8 cellular contexts compared by ENCODE assay signal in genomic region chr17:81859906-81860755, GRCh38. TPM values are rescaled to one million over a fixed set of nuclear protein-coding genes. Genes with fewer than 3 reads are reported as not detected.
DNase-seq lines count a peak whose midpoint lies in the region; ATAC-seq, FAIRE-seq and TF ChIP-seq lines count a peak whose summit lies in the region.

P4HB (minus strand) TSS chr17:81860535; CDS start chr17:81860471, 64 bp downstream.

- peaks cover 18% of the 10 kb centered on the region for H3K36me3 ChIP-seq in effector memory CD4-positive, alpha-beta T cell (ENCODE audit: control insufficient read depth, insufficient read depth, low read length)
- H3K36me3 ChIP-seq in mucosa of stomach (ENCODE audit: control insufficient read depth, insufficient read depth, low read length) (peaks cover 5% of the 10 kb centered on the region), upper lobe of right lung (peaks cover 38% of the 10 kb centered on the region)

- peak within 1 kb of the TSS; percentile 81 for H3K9ac ChIP-seq in mucosa of stomach (ENCODE audit: low read length)

- H3K27me3 ChIP-seq in effector memory CD4-positive, alpha-beta T cell (replicated peaks; ENCODE audit: control insufficient read depth, insufficient read depth, low read length, poor library complexity, severe bottlenecking) = no peaks in the 10 kb centered on the region
- H3K27me3 ChIP-seq in mucosa of stomach (ENCODE audit: control insufficient read depth, insufficient read depth, low read length) = no peaks in the 10 kb centered on the region
- no peaks in the 10 kb centered on the region for H3K27me3 ChIP-seq in upper lobe of right lung

- intact Hi-C loops in upper lobe of right lung (cut with DNase I) = no loop called here

- no peaks in the 10 kb centered on the region for H3K9me3 ChIP-seq in effector memory CD4-positive, alpha-beta T cell (ENCODE audit: control insufficient read depth, low read length)
- H3K9me3 ChIP-seq in mucosa of stomach (ENCODE audit: control insufficient read depth, low read length) (no peaks in the 10 kb centered on the region), upper lobe of right lung (no peaks in the 10 kb centered on the region)

- H3K4me3 ChIP-seq in effector memory CD4-positive, alpha-beta T cell (ENCODE audit: insufficient read depth, low read depth, low read length, poor library complexity, severe bottlenecking) = peak within 1 kb of the TSS; percentile 64
- peak within 1 kb of the TSS; percentile 83 for H3K4me3 ChIP-seq in mucosa of stomach (ENCODE audit: low read length)
- peak within 1 kb of the TSS; percentile 93 for H3K4me3 ChIP-seq in upper lobe of right lung

- TF ChIP-seq CTCF in D721Med (IDR thresholded peaks at IDR 0.05; ENCODE audit: insufficient read depth, missing control alignments) (no peak), upper lobe of right lung (IDR thresholded peaks at IDR 0.05) (no peak)

- no peak for ATAC-seq in upper lobe of right lung

- peaks cover 15% of the 10 kb centered on the region for H3K4me1 ChIP-seq in effector memory CD4-positive, alpha-beta T cell (ENCODE audit: control insufficient read depth, insufficient read depth, low read length, poor library complexity, severe bottlenecking)
- peaks cover 73% of the 10 kb centered on the region for H3K4me1 ChIP-seq in mucosa of stomach (ENCODE audit: control insufficient read depth, insufficient read depth, low read length)
- H3K4me1 ChIP-seq in upper lobe of right lung = peaks cover 23% of the 10 kb centered on the region

- TF ChIP-seq POLR2A in H54 (IDR thresholded peaks at IDR 0.05; ENCODE audit: low read depth, low read length) (peak; percentile 99), Raji (IDR thresholded peaks at IDR 0.05; ENCODE audit: insufficient read depth, low read depth, low read length) (peak; percentile 90)

- FAIRE-seq in D721Med (lab: Jason Lieb, UNC) = no peak
- no peak for FAIRE-seq in H54 (lab: Jason Lieb, UNC)

- peak within 1 kb of the TSS; percentile 93 for H3K27ac ChIP-seq in effector memory CD4-positive, alpha-beta T cell (ENCODE audit: insufficient read depth, low read length, poor library complexity, severe bottlenecking)
- H3K27ac ChIP-seq in upper lobe of right lung = peak within 1 kb of the TSS; percentile 98

- DNase-seq in D721Med (ENCODE audit: insufficient read length, low spot score) (peak; percentile 89), H54 (ENCODE audit: insufficient read length, low spot score) (no peak), upper lobe of right lung (peak; percentile 99), OCI-M2 (lab: John Stamatoyannopoulos, UW; ENCODE audit: unreplicated experiment) (no peak), SIG-M5 (lab: John Stamatoyannopoulos, UW) (no peak)
- no peak for DNase-seq in effector memory CD4-positive, alpha-beta T cell

RNA-seq across cellular contexts. Expression of gene P4HB, which starts in this region (rescaled TPM):
- total RNA-seq in upper lobe of right lung = 462 TPM

Comparison
In these comparisons a context has a peak if more than half of its experiments do, and no peak if none do; other contexts are left out.
1. DNase-seq: peak in D721Med (single experiment) and upper lobe of right lung (single experiment); none in H54 (single experiment), effector memory CD4-positive, alpha-beta T cell (0 of 3), OCI-M2 (single experiment) and SIG-M5 (single experiment).
2. Peak in every context shown above with its lines, with median percentiles within 50 percentile points of each other: H3K4me3 ChIP-seq.